Comparison of ENCODE assay signal across 9 cellular contexts in genomic region chr4:2761035-2761923, GRCh38. TPM values are rescaled to one million over a fixed set of nuclear protein-coding genes. Genes with fewer than 3 reads are reported as not detected.
DNase-seq lines count a peak whose midpoint lies in the region; ATAC-seq and TF ChIP-seq lines count a peak whose summit lies in the region.
"Had no signal": no experiment of that assay in that cellular context is flagged by ENCODE, and none has a peak within 500 bp of the region (broad histone marks: within the 10 kb centered on the region; RNA-seq: fewer than 3 reads in every experiment).

No MANE protein-coding gene starts in this region.

- 0 out of 2 replicates have a peak, but pooled peaks cover 3% of the 10 kb centered on the region for H3K4me1 ChIP-seq in MM.1S (ENCODE audit: low read length)

- no peak overlapping the region for H3K27ac ChIP-seq in MM.1S (ENCODE audit: low read length)

- ATAC-seq in stimulated activated naive CD8-positive, alpha-beta T cell treated with anti-CD3 and anti-CD28 coated beads, Interleukin-15, Interleukin-2, amounts not matched to agents 100 U/mL and 50 U/mL, for 24 hours: no peak
- no peak for ATAC-seq in stimulated activated naive CD8-positive, alpha-beta T cell treated with anti-CD3 and anti-CD28 coated beads, Interleukin-15, amount 100 ng/mL, for 72 hours
- peak; percentile 9 for ATAC-seq in activated CD8-positive, alpha-beta T cell treated with anti-CD3 and anti-CD28 coated beads, Interleukin-2, amount 10 ng/mL, durations not matched to agents 7 days and 5 days
- ATAC-seq in left colon (peak; percentile 75), GM21447 (IDR thresholded peaks at IDR 0.05; ENCODE audit: unreplicated experiment) (no peak)

- no peak overlapping the region for H3K4me3 ChIP-seq in MM.1S (ENCODE audit: low read length)

- H3F3A ChIP-seq in MM.1S (ENCODE audit: insufficient read depth, low read length): no peaks in the 10 kb centered on the region

- H3K27ac Mint-ChIP-seq in stimulated activated naive CD8-positive, alpha-beta T cell treated with anti-CD3 and anti-CD28 coated beads, Interleukin-15, amount 100 ng/mL, for 72 hours: no peak overlapping the region
- peak overlapping the region; percentile 52 for H3K27ac Mint-ChIP-seq in activated CD8-positive, alpha-beta T cell treated with anti-CD3 and anti-CD28 coated beads, Interleukin-2, amount 10 ng/mL, durations not matched to agents 7 days and 5 days
- H3K27ac Mint-ChIP-seq: activated naive CD4-positive, alpha-beta T cell treated with anti-CD3 and anti-CD28 coated beads for 36 hours had no signal

- no peaks in the 10 kb centered on the region for H3K36me3 Mint-ChIP-seq in activated CD8-positive, alpha-beta T cell treated with anti-CD3 and anti-CD28 coated beads, Interleukin-2, amount 10 ng/mL, durations not matched to agents 7 days and 5 days (ENCODE audit: low read depth)

- DNase-seq in stimulated activated naive CD8-positive, alpha-beta T cell treated with anti-CD3 and anti-CD28 coated beads, Interleukin-15, Interleukin-2, amounts not matched to agents 100 U/mL and 50 U/mL, for 24 hours: peak; percentile 40
- no peak for DNase-seq in stimulated activated naive CD8-positive, alpha-beta T cell treated with anti-CD3 and anti-CD28 coated beads, Interleukin-15, amount 100 ng/mL, for 72 hours
- DNase-seq in activated CD8-positive, alpha-beta T cell treated with anti-CD3 and anti-CD28 coated beads, Interleukin-2, amount 10 ng/mL, durations not matched to agents 7 days and 5 days: peak; percentile 57
- peak; percentile 88 for DNase-seq in left colon
- no peak for DNase-seq in MM.1S
- no peak for DNase-seq in NCI-H226
- DNase-seq in NCI-H1105 treated with DMSO at 0.1 percent for 48 hours (lab: John Stamatoyannopoulos, UW): no peak
- DNase-seq: activated naive CD4-positive, alpha-beta T cell treated with anti-CD3 and anti-CD28 coated beads for 36 hours had no signal

- H3K27me3 Mint-ChIP-seq in stimulated activated naive CD8-positive, alpha-beta T cell treated with anti-CD3 and anti-CD28 coated beads, Interleukin-15, amount 100 ng/mL, for 72 hours: no peaks in the 10 kb centered on the region
- no peaks in the 10 kb centered on the region for H3K27me3 Mint-ChIP-seq in activated CD8-positive, alpha-beta T cell treated with anti-CD3 and anti-CD28 coated beads, Interleukin-2, amount 10 ng/mL, durations not matched to agents 7 days and 5 days (ENCODE audit: low read depth)

- CTCF ChIA-PET in activated CD8-positive, alpha-beta T cell treated with anti-CD3 and anti-CD28 coated beads, Interleukin-2, amount 10 ng/mL, durations not matched to agents 7 days and 5 days (lab: Charles Lee): interaction anchor here (0.7 to 3.4 kb wide), 3 partner anchors 12 to 201 kb away, joined by 3 to 22 read pairs (median 3); partner anchors contain the start of genes GRK4 and NOP14

- POLR2A ChIA-PET in activated CD8-positive, alpha-beta T cell treated with anti-CD3 and anti-CD28 coated beads, Interleukin-2, amount 10 ng/mL, durations not matched to agents 7 days and 5 days (lab: Charles Lee): no interaction called here

- H2AFZ ChIP-seq in MM.1S (ENCODE audit: low read length): no peak overlapping the region

- H3K4me3 Mint-ChIP-seq in stimulated activated naive CD8-positive, alpha-beta T cell treated with anti-CD3 and anti-CD28 coated beads, Interleukin-15, amount 100 ng/mL, for 72 hours: no peak overlapping the region
- no peak overlapping the region for H3K4me3 Mint-ChIP-seq in activated CD8-positive, alpha-beta T cell treated with anti-CD3 and anti-CD28 coated beads, Interleukin-2, amount 10 ng/mL, durations not matched to agents 7 days and 5 days
- H3K4me3 Mint-ChIP-seq: activated naive CD4-positive, alpha-beta T cell treated with anti-CD3 and anti-CD28 coated beads for 36 hours had no signal

- no peaks in the 10 kb centered on the region for H3K9me2 ChIP-seq in MM.1S (replicated peaks; ENCODE audit: insufficient read depth, low read length)

- H3K4me1 Mint-ChIP-seq in stimulated activated naive CD8-positive, alpha-beta T cell treated with anti-CD3 and anti-CD28 coated beads, Interleukin-15, amount 100 ng/mL, for 72 hours: peaks cover 27% of the 10 kb centered on the region
- H3K4me1 Mint-ChIP-seq in activated CD8-positive, alpha-beta T cell treated with anti-CD3 and anti-CD28 coated beads, Interleukin-2, amount 10 ng/mL, durations not matched to agents 7 days and 5 days (ENCODE audit: low read depth): peaks cover 36% of the 10 kb centered on the region

- H3K4me2 ChIP-seq in MM.1S (ENCODE audit: low read depth, low read length): no peak overlapping the region

- intact Hi-C loops in left colon (cut with DNase I, micrococcal nuclease): no loop called here

- no peaks in the 10 kb centered on the region for H3K9me3 Mint-ChIP-seq in stimulated activated naive CD8-positive, alpha-beta T cell treated with anti-CD3 and anti-CD28 coated beads, Interleukin-15, amount 100 ng/mL, for 72 hours
- H3K9me3 Mint-ChIP-seq in activated CD8-positive, alpha-beta T cell treated with anti-CD3 and anti-CD28 coated beads, Interleukin-2, amount 10 ng/mL, durations not matched to agents 7 days and 5 days (ENCODE audit: insufficient read depth): no peaks in the 10 kb centered on the region
- H3K9me3 Mint-ChIP-seq: activated naive CD4-positive, alpha-beta T cell treated with anti-CD3 and anti-CD28 coated beads for 36 hours had no signal

- H3K9me3 ChIP-seq in MM.1S (replicated peaks; ENCODE audit: insufficient read depth, low read length): no peaks in the 10 kb centered on the region

- no peaks in the 10 kb centered on the region for H3K36me3 ChIP-seq in MM.1S (replicated peaks; ENCODE audit: insufficient read depth, low read length)

- no peak for TF ChIP-seq CTCF in MM.1S (IDR thresholded peaks at IDR 0.05; ENCODE audit: low read length)

- no peaks in the 10 kb centered on the region for H4K20me1 ChIP-seq in MM.1S (ENCODE audit: insufficient read depth, low read length)

- H3K9ac ChIP-seq in MM.1S (ENCODE audit: low read length): no peak overlapping the region

- H3K27me3 ChIP-seq in MM.1S (replicated peaks; ENCODE audit: insufficient read depth, low read length): no peaks in the 10 kb centered on the region

- no peaks in the 10 kb centered on the region for H3K79me2 ChIP-seq in MM.1S (ENCODE audit: low read length)

RNA-seq across cellular contexts. Expression of gene TNIP2, which starts 5.1 kb away (rescaled TPM):
- 10 to 100 TPM; 42.3 to 44.3 TPM for total RNA-seq in activated CD8-positive, alpha-beta T cell treated with anti-CD3 and anti-CD28 coated beads, Interleukin-2, amount 10 ng/mL, durations not matched to agents 7 days and 5 days
- 10 to 100 TPM; 47.1 to 63.6 TPM for total RNA-seq in left colon

RNA-seq across cellular contexts. Expression of gene SH3BP2, which starts 31.6 kb away (rescaled TPM):
- total RNA-seq in activated CD8-positive, alpha-beta T cell treated with anti-CD3 and anti-CD28 coated beads, Interleukin-2, amount 10 ng/mL, durations not matched to agents 7 days and 5 days: 10 to 100 TPM; 88.2 to 93.0 TPM
- total RNA-seq in left colon: 10 to 100 TPM; 54.3 to 75.2 TPM

Comparison
In these comparisons a context has a peak if more than half of its experiments do, and no peak if none do; other contexts are left out.
1. DNase-seq: peak in stimulated activated naive CD8-positive, alpha-beta T cell treated with anti-CD3 and anti-CD28 coated beads, Interleukin-15, Interleukin-2, amounts not matched to agents 100 U/mL and 50 U/mL, for 24 hours (single experiment), activated CD8-positive, alpha-beta T cell treated with anti-CD3 and anti-CD28 coated beads, Interleukin-2, amount 10 ng/mL, durations not matched to agents 7 days and 5 days (single experiment) and left colon (2 of 2); none in stimulated activated naive CD8-positive, alpha-beta T cell treated with anti-CD3 and anti-CD28 coated beads, Interleukin-15, amount 100 ng/mL, for 72 hours (0 of 2), MM.1S (single experiment), NCI-H226 (single experiment) and NCI-H1105 treated with DMSO at 0.1 percent for 48 hours (single experiment).
2. ATAC-seq: peak in activated CD8-positive, alpha-beta T cell treated with anti-CD3 and anti-CD28 coated beads, Interleukin-2, amount 10 ng/mL, durations not matched to agents 7 days and 5 days (single experiment) and left colon (single experiment); none in stimulated activated naive CD8-positive, alpha-beta T cell treated with anti-CD3 and anti-CD28 coated beads, Interleukin-15, Interleukin-2, amounts not matched to agents 100 U/mL and 50 U/mL, for 24 hours (single experiment), stimulated activated naive CD8-positive, alpha-beta T cell treated with anti-CD3 and anti-CD28 coated beads, Interleukin-15, amount 100 ng/mL, for 72 hours (single experiment) and GM21447 (single experiment).